29 cellular contexts compared by ENCODE assay signal in genomic region chr9:18855636-18856035, GRCh38.
DNase-seq lines count a peak whose midpoint lies in the region; ATAC-seq and TF ChIP-seq lines count a peak whose summit lies in the region.
"Had no signal": no experiment of that assay in that cellular context is flagged by ENCODE, and none has a peak within 500 bp of the region (broad histone marks: within the 10 kb centered on the region; RNA-seq: fewer than 3 reads in every experiment).

No MANE protein-coding gene starts in this region.

- DNase-seq in Right ventricle myocardium superior, result no peak
- no peak for DNase-seq in right atrium auricular region (ENCODE audit: low spot score)
- peak; percentile 23 for DNase-seq in fibroblast of pulmonary artery (ENCODE audit: low read depth)
- peak; percentile 42 for DNase-seq in occipital lobe (lab: John Stamatoyannopoulos, UW)
- peak in 1 of 2 donors; percentile 53 for DNase-seq in uterus
- DNase-seq in GM13977 (ENCODE audit: low spot score), result no peak
- DNase-seq in EL, result no peak
- no peak for DNase-seq in activated T-helper 1 cell treated with anti-CD3 and anti-CD28 coated beads, Interleukin-12 subunit alpha, Interleukin-12 subunit beta, Interleukin-2, Interleukin-4 antibody, amounts not matched to agents 30 ng/mL and 10 ng/mL and 1 ng/mL, durations not matched to agents 14 hours and 24 hours and 36 hours (ENCODE audit: low spot score)
- DNase-seq: activated CD4-positive, alpha-beta T cell treated with anti-CD3 and anti-CD28 coated beads, Interleukin-2, amount 50 U/mL, for 48 hours; activated CD8-positive, alpha-beta memory T cell treated with anti-CD3 and anti-CD28 coated beads, Interleukin-2, amount 50 U/mL, for 48 hours; CD4-positive, alpha-beta memory T cell; GM23248; kidney; MM.1S; NCI-H1436; NCI-H69; Peyer's patch; stimulated activated CD4-positive, alpha-beta T cell treated with anti-CD3 and anti-CD28 coated beads, Interleukin-15, amount 100 ng/mL, for 24 hours; T-cell; transverse colon had no signal

- ATAC-seq in Right ventricle myocardium superior (ENCODE audit: poor library complexity), result peak; percentile 95
- ATAC-seq: activated CD4-positive, CD25-positive, alpha-beta regulatory T cell treated with anti-CD3 and anti-CD28 coated beads, Interleukin-2, amount 50 U/mL, for 24 hours; K562; sciatic nerve; T-cell had no signal

- no peak for TF ChIP-seq CTCF in right atrium auricular region (IDR thresholded peaks at IDR 0.05)
- TF ChIP-seq CTCF in fibroblast of pulmonary artery (IDR thresholded peaks at IDR 0.05; ENCODE audit: low read length, missing control alignments), result no peak
- TF ChIP-seq CTCF in uterus (IDR thresholded peaks at IDR 0.05), result no peak
- no peak for TF ChIP-seq CTCF in GM13977 (IDR thresholded peaks at IDR 0.05; ENCODE audit: extremely low read depth, insufficient read depth, missing control alignments)

- H3K9me3 ChIP-seq in right atrium auricular region (no peaks in the 10 kb centered on the region), uterus (no peaks in the 10 kb centered on the region)
- H3K9me3 ChIP-seq: Peyer's patch, SJSA1, transverse colon had no signal

- intact Hi-C loops in Right ventricle myocardium superior (cut with DNase I), result loop anchor here (10.0 kb wide), 1 partner anchor 119 kb away; no protein-coding TSS in a partner anchor
- intact Hi-C loops in uterus (cut with DNase I; ENCODE audit: low total_unique reads), result no loop called here
- intact Hi-C loops in activated T-helper 1 cell treated with anti-CD3 and anti-CD28 coated beads, Interleukin-12 subunit alpha, Interleukin-12 subunit beta, Interleukin-2, Interleukin-4 antibody, amounts not matched to agents 30 ng/mL and 10 ng/mL and 1 ng/mL, durations not matched to agents 14 hours and 24 hours and 36 hours (cut with micrococcal nuclease), result loop anchor here (10.0 kb wide), 1 partner anchor 59 kb away; no protein-coding TSS in a partner anchor

- peaks cover 10% of the 10 kb centered on the region for H3K27me3 Mint-ChIP-seq in activated T-helper 1 cell treated with anti-CD3 and anti-CD28 coated beads, Interleukin-12 subunit alpha, Interleukin-12 subunit beta, Interleukin-2, Interleukin-4 antibody, amounts not matched to agents 30 ng/mL and 10 ng/mL and 1 ng/mL, durations not matched to agents 14 hours and 24 hours and 36 hours (ENCODE audit: insufficient read depth)

- H3K36me3 ChIP-seq in right atrium auricular region, result no peaks in the 10 kb centered on the region
- no peaks in the 10 kb centered on the region for H3K36me3 ChIP-seq in uterus
- H3K36me3 ChIP-seq: Peyer's patch, SJSA1, transverse colon had no signal

- H3K4me1 ChIP-seq in right atrium auricular region (peaks cover 0 to 17% of the 10 kb centered on the region in 2 donors), uterus (no peaks in the 10 kb centered on the region)
- H3K4me1 ChIP-seq: parathyroid adenoma, Peyer's patch, SJSA1 had no signal

- no peaks in the 10 kb centered on the region for H3K27me3 ChIP-seq in right atrium auricular region
- no peaks in the 10 kb centered on the region for H3K27me3 ChIP-seq in uterus
- H3K27me3 ChIP-seq: Peyer's patch, SJSA1, transverse colon had no signal

- in situ Hi-C loops in GM13977 (cut with MboI; ENCODE audit: low pct_unique_long_range_greater_than_20kb, low sequenced_read_pairs, unreplicated experiment), result no loop called here

- H3K27ac ChIP-seq in right atrium auricular region (no peak overlapping the region), uterus (peak overlapping the region; percentile 32 to 76)
- H3K27ac ChIP-seq: GM23248, parathyroid adenoma, Peyer's patch, SJSA1, transverse colon had no signal

- no peak overlapping the region for H3K27ac Mint-ChIP-seq in activated T-helper 1 cell treated with anti-CD3 and anti-CD28 coated beads, Interleukin-12 subunit alpha, Interleukin-12 subunit beta, Interleukin-2, Interleukin-4 antibody, amounts not matched to agents 30 ng/mL and 10 ng/mL and 1 ng/mL, durations not matched to agents 14 hours and 24 hours and 36 hours
- H3K27ac Mint-ChIP-seq: activated naive CD8-positive, alpha-beta T cell; CD4-positive, alpha-beta memory T cell; stimulated activated naive CD8-positive, alpha-beta T cell treated with anti-CD3 and anti-CD28 coated beads, Interleukin-15, Interleukin-2, amounts not matched to agents 100 ng/mL and 50 ng/mL, for 24 hours; T-cell had no signal

- H3K9me3 Mint-ChIP-seq in activated T-helper 1 cell treated with anti-CD3 and anti-CD28 coated beads, Interleukin-12 subunit alpha, Interleukin-12 subunit beta, Interleukin-2, Interleukin-4 antibody, amounts not matched to agents 30 ng/mL and 10 ng/mL and 1 ng/mL, durations not matched to agents 14 hours and 24 hours and 36 hours, result no peaks in the 10 kb centered on the region
- H3K9me3 Mint-ChIP-seq: CD4-positive, alpha-beta memory T cell; nephron; stimulated activated naive CD8-positive, alpha-beta T cell treated with anti-CD3 and anti-CD28 coated beads, Interleukin-15, Interleukin-2, amounts not matched to agents 100 ng/mL and 50 ng/mL, for 24 hours; T-cell had no signal

- no peaks in the 10 kb centered on the region for H3K4me1 Mint-ChIP-seq in activated T-helper 1 cell treated with anti-CD3 and anti-CD28 coated beads, Interleukin-12 subunit alpha, Interleukin-12 subunit beta, Interleukin-2, Interleukin-4 antibody, amounts not matched to agents 30 ng/mL and 10 ng/mL and 1 ng/mL, durations not matched to agents 14 hours and 24 hours and 36 hours (ENCODE audit: low read depth)
- H3K4me1 Mint-ChIP-seq: T-cell had no signal

- H3K4me3 ChIP-seq in right atrium auricular region, result no peak overlapping the region
- H3K4me3 ChIP-seq in fibroblast of pulmonary artery (replicated peaks; ENCODE audit: low read depth, low read length), result no peak overlapping the region
- no peak overlapping the region for H3K4me3 ChIP-seq in uterus
- H3K4me3 ChIP-seq: GM23248, K562, lung, Peyer's patch, SJSA1, transverse colon had no signal

- H3K4me3 Mint-ChIP-seq in activated T-helper 1 cell treated with anti-CD3 and anti-CD28 coated beads, Interleukin-12 subunit alpha, Interleukin-12 subunit beta, Interleukin-2, Interleukin-4 antibody, amounts not matched to agents 30 ng/mL and 10 ng/mL and 1 ng/mL, durations not matched to agents 14 hours and 24 hours and 36 hours, result no peak overlapping the region
- H3K4me3 Mint-ChIP-seq: activated naive CD8-positive, alpha-beta T cell; CD4-positive, alpha-beta memory T cell; nephron; stimulated activated naive CD8-positive, alpha-beta T cell treated with anti-CD3 and anti-CD28 coated beads, Interleukin-15, Interleukin-2, amounts not matched to agents 100 ng/mL and 50 ng/mL, for 24 hours; T-cell had no signal

- no peaks in the 10 kb centered on the region for H3K36me3 Mint-ChIP-seq in activated T-helper 1 cell treated with anti-CD3 and anti-CD28 coated beads, Interleukin-12 subunit alpha, Interleukin-12 subunit beta, Interleukin-2, Interleukin-4 antibody, amounts not matched to agents 30 ng/mL and 10 ng/mL and 1 ng/mL, durations not matched to agents 14 hours and 24 hours and 36 hours (ENCODE audit: low read depth)
- H3K36me3 Mint-ChIP-seq: activated naive CD8-positive, alpha-beta T cell; CD4-positive, alpha-beta memory T cell; T-cell had no signal

- TF ChIP-seq POLR2A in uterus (IDR thresholded peaks at IDR 0.05), result no peak

Comparison
In these comparisons a context has a peak if more than half of its experiments do, and no peak if none do; other contexts are left out.
1. DNase-seq: peak in fibroblast of pulmonary artery (single experiment) and occipital lobe (single experiment); none in Right ventricle myocardium superior (single experiment), right atrium auricular region (single experiment), GM13977 (single experiment), EL (single experiment) and activated T-helper 1 cell treated with anti-CD3 and anti-CD28 coated beads, Interleukin-12 subunit alpha, Interleukin-12 subunit beta, Interleukin-2, Interleukin-4 antibody, amounts not matched to agents 30 ng/mL and 10 ng/mL and 1 ng/mL, durations not matched to agents 14 hours and 24 hours and 36 hours (single experiment).
2. H3K27ac ChIP-seq: peak in uterus (2 of 2); none in right atrium auricular region (0 of 2).